8 cellular contexts compared by ENCODE assay signal in the genomic region with DNA sequence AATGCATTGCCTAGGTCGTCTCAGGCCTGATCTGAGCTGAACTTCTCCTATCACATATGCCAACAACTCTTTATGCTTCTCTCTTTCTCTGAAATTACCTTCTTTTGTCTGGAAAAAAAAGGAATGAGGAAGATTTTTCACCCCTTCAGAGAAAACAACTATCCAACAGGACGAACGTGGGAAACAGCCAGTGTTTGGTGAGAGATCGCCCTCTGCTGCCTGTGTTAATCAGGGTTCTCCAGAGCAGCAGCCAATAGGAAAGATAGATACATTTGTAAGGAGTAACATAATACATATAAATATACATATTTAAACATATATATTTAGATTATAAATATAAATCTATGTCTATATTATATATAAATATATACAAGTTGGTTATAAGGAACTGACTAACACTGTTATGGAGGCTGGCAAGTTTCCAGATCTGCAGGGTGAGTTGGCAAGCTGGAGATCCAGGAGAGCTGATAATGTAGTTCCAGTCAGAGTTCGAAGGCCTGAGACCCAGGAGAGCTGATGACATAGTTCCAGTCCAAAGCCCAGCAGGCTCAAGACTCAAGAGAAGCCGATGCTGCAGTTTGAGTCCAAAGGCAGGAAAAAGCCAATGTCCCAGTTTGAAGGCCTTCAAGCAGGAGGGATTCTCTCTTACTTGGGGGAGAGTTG. TPM values are rescaled to one million over a fixed set of nuclear protein-coding genes. Genes with fewer than 3 reads are reported as not detected.
DNase-seq lines count a peak whose midpoint lies in the region; ATAC-seq and TF ChIP-seq lines count a peak whose summit lies in the region.

No MANE protein-coding gene starts in this region.

- H3K9me2 ChIP-seq in DOHH2 (replicated peaks; ENCODE audit: control insufficient read depth, low read length): no peaks in the 10 kb centered on the region

- H3K4me1 Mint-ChIP-seq in activated CD4-positive, alpha-beta memory T cell treated with anti-CD3 and anti-CD28 coated beads for 36 hours (ENCODE audit: low read depth): peaks cover 5% of the 10 kb centered on the region

- H3K36me3 Mint-ChIP-seq in activated CD4-positive, alpha-beta memory T cell treated with anti-CD3 and anti-CD28 coated beads for 36 hours: no peaks in the 10 kb centered on the region

- no peaks in the 10 kb centered on the region for H3K9me3 Mint-ChIP-seq in activated CD4-positive, alpha-beta memory T cell treated with anti-CD3 and anti-CD28 coated beads for 36 hours

- no peaks in the 10 kb centered on the region for H3F3A ChIP-seq in DOHH2 (ENCODE audit: control insufficient read depth, insufficient read depth)

- H3K27ac ChIP-seq in DOHH2 (ENCODE audit: low read depth, low read length) (no peak overlapping the region), gastroesophageal sphincter (no peak overlapping the region)

- H3K27me3 ChIP-seq in DOHH2 (ENCODE audit: control insufficient read depth, low read length) (no peaks in the 10 kb centered on the region), gastroesophageal sphincter (no peaks in the 10 kb centered on the region)

- no peak overlapping the region for H3K27ac Mint-ChIP-seq in activated CD4-positive, alpha-beta memory T cell treated with anti-CD3 and anti-CD28 coated beads for 36 hours

- no peak for ATAC-seq in GM18868 (IDR thresholded peaks at IDR 0.05; ENCODE audit: unreplicated experiment)
- ATAC-seq in GM21515 (IDR thresholded peaks at IDR 0.05; ENCODE audit: unreplicated experiment): no peak
- ATAC-seq in HG02588 (IDR thresholded peaks at IDR 0.05; ENCODE audit: unreplicated experiment): no peak
- ATAC-seq in gastroesophageal sphincter: no peak

- H3K9me3 ChIP-seq in DOHH2 (ENCODE audit: control insufficient read depth, insufficient read depth, low read length): no peaks in the 10 kb centered on the region
- H3K9me3 ChIP-seq in gastroesophageal sphincter: no peaks in the 10 kb centered on the region

- TF ChIP-seq POLR2A in gastroesophageal sphincter (IDR thresholded peaks at IDR 0.05): no peak

- no peak overlapping the region for H3K4me3 Mint-ChIP-seq in activated CD4-positive, alpha-beta memory T cell treated with anti-CD3 and anti-CD28 coated beads for 36 hours

- WGBS in gastroesophageal sphincter (ENCODE audit: low coverage in 1 of 2), 2 donors: 22 to 42% methylated on average over 4 to 5 of the region's 6 CpGs

- POLR2A ChIA-PET in activated CD4-positive, alpha-beta memory T cell treated with anti-CD3 and anti-CD28 coated beads for 36 hours (lab: Charles Lee): no interaction called here

- peak; percentile 29 for TF ChIP-seq CTCF in DOHH2 (IDR thresholded peaks at IDR 0.05; ENCODE audit: low read depth, low read length, poor library complexity, severe bottlenecking)
- no peak for TF ChIP-seq CTCF in gastroesophageal sphincter (IDR thresholded peaks at IDR 0.05)

- H3K4me2 ChIP-seq in DOHH2 (ENCODE audit: low read length): no peak overlapping the region

- H3K4me1 ChIP-seq in DOHH2 (ENCODE audit: control insufficient read depth, low read length) (no peaks in the 10 kb centered on the region), gastroesophageal sphincter (no peaks in the 10 kb centered on the region)

- H3K4me3 ChIP-seq in DOHH2 (ENCODE audit: low read length) (no peak overlapping the region), gastroesophageal sphincter (no peak overlapping the region)

- TF ChIP-seq EP300 in gastroesophageal sphincter (IDR thresholded peaks at IDR 0.05): no peak

- CTCF ChIA-PET in activated CD4-positive, alpha-beta memory T cell treated with anti-CD3 and anti-CD28 coated beads for 36 hours (lab: Charles Lee): interaction anchor here (1.1 kb wide), 1 partner anchor 1063 kb away, joined by 3 read pairs; no protein-coding TSS in a partner anchor

- H3K79me2 ChIP-seq in DOHH2 (ENCODE audit: control insufficient read depth, low read length): no peaks in the 10 kb centered on the region

- H3K27me3 Mint-ChIP-seq in activated CD4-positive, alpha-beta memory T cell treated with anti-CD3 and anti-CD28 coated beads for 36 hours: peaks cover 4% of the 10 kb centered on the region

- intact Hi-C loops in activated CD4-positive, alpha-beta memory T cell treated with anti-CD3 and anti-CD28 coated beads for 36 hours (cut with micrococcal nuclease): loop anchor here (10.0 kb wide), 1 partner anchor 172 kb away; no protein-coding TSS in a partner anchor

- H4K20me1 ChIP-seq in DOHH2 (ENCODE audit: control insufficient read depth, insufficient read depth, low read depth, low read length): no peaks in the 10 kb centered on the region

- DNase-seq in Kasumi-1 (lab: John Stamatoyannopoulos, UW): peak; percentile 33 to 58
- DNase-seq in activated CD4-positive, alpha-beta memory T cell treated with anti-CD3 and anti-CD28 coated beads for 36 hours: peak; percentile 35
- DNase-seq in kidney glomerular epithelial cell (lab: John Stamatoyannopoulos, UW): peak; percentile 1

- no peaks in the 10 kb centered on the region for H3K36me3 ChIP-seq in DOHH2 (ENCODE audit: control insufficient read depth, low read length)
- H3K36me3 ChIP-seq in gastroesophageal sphincter: no peaks in the 10 kb centered on the region

RNA-seq across cellular contexts. Expression of a gene that starts 13.3 kb away (rescaled TPM):
- 10 to 100 TPM; 12.3 to 12.6 TPM for total RNA-seq in activated CD4-positive, alpha-beta memory T cell treated with anti-CD3 and anti-CD28 coated beads for 36 hours
- 10 to 100 TPM; 53.0 to 75.2 (median 60.3) TPM for total RNA-seq in gastroesophageal sphincter

RNA-seq across cellular contexts. Expression of a gene that starts 13.7 kb away (rescaled TPM):
- 10 to 100 TPM; 20.2 to 23.3 TPM for total RNA-seq in activated CD4-positive, alpha-beta memory T cell treated with anti-CD3 and anti-CD28 coated beads for 36 hours
- 10 to 100 TPM in 3 of 4 donors, 1 to 10 TPM in 1; 3.7 to 14.2 (median 10.8) TPM for total RNA-seq in gastroesophageal sphincter

RNA-seq across cellular contexts. Expression of a gene that starts 47.7 kb away (rescaled TPM):
- not detected for total RNA-seq in activated CD4-positive, alpha-beta memory T cell treated with anti-CD3 and anti-CD28 coated beads for 36 hours
- total RNA-seq in gastroesophageal sphincter: not detected

RNA-seq across cellular contexts. Expression of a gene that starts 58.2 kb away (rescaled TPM):
- total RNA-seq in activated CD4-positive, alpha-beta memory T cell treated with anti-CD3 and anti-CD28 coated beads for 36 hours: 1 to 10 TPM in 1 of 2 experiments, not detected in 1; 1.3 TPM
- not detected for total RNA-seq in gastroesophageal sphincter
